1 cellular context compared by ENCODE assay signal in the genomic region with DNA sequence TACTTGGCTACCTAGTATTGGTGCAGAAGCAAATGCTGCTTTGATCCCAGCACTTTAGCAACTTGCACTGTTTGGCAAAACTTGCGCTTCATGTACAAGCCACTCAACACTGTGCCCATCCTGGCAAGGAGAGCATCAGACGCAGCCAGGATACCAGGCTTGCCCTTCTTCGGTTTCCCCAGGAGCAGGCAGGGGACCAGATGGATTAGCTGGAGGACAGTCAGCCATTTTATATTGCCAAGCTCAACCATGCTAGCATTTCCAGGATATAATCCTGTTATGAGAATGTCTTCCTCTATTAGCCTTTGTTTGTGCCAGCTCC.
TF ChIP-seq lines count a peak whose summit lies in the region.

No MANE protein-coding gene starts in this region.

TF ChIP-seq in SK-N-SH, 30 proteins besides CTCF, POLR2A, EP300 and RAD21 (continued from another document):
- TF ChIP-seq ZBTB33 (IDR thresholded peaks at IDR 0.05; ENCODE audit: borderline replicate concordance, low read depth) (no peak), PBX3 (IDR thresholded peaks at IDR 0.05) (no peak), MXI1 (IDR thresholded peaks at IDR 0.05; ENCODE audit: low read depth, low read length) (no peak), ELF1 (IDR thresholded peaks at IDR 0.05) (no peak)
- TF ChIP-seq, protein P1, sequence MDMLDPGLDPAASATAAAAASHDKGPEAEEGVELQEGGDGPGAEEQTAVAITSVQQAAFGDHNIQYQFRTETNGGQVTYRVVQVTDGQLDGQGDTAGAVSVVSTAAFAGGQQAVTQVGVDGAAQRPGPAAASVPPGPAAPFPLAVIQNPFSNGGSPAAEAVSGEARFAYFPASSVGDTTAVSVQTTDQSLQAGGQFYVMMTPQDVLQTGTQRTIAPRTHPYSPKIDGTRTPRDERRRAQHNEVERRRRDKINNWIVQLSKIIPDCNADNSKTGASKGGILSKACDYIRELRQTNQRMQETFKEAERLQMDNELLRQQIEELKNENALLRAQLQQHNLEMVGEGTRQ (IDR thresholded peaks at IDR 0.05; ENCODE audit: borderline replicate concordance, low read depth, low read length): no peak
TF ChIP-seq in SK-N-SH: peak in this region for 0.
